In the genomic region with DNA sequence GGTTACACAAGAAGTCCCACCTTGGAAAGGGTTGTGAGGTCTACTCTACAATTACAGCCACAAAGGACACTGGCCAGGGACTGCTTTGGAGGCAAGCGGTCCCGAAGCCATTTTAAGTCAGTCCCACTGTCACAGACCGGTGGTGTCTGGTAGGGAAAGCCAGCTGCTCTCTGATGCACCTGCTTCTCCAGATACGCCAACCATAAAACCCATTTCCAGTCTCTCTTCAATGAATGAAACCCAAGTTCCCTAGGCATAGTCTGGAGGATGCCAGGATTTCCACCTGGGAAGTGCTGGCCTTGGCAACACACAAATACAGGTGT, we compare ENCODE assay signal across 12 cellular contexts. TPM values are rescaled to one million over a fixed set of nuclear protein-coding genes. Genes with fewer than 3 reads are reported as not detected.
DNase-seq lines count a peak whose midpoint lies in the region; ATAC-seq and TF ChIP-seq lines count a peak whose summit lies in the region.
"Had no signal": no experiment of that assay in that cellular context is flagged by ENCODE, and none has a peak within 500 bp of the region (broad histone marks: within the 10 kb centered on the region; RNA-seq: fewer than 3 reads in every experiment).

No MANE protein-coding gene starts in this region.

- H3K9me3 ChIP-seq in right lobe of liver (no peaks in the 10 kb centered on the region), stomach smooth muscle (ENCODE audit: control insufficient read depth in 2 of 2, low read length in 2 of 2) (no peaks in the 10 kb centered on the region)
- H3K9me3 ChIP-seq: upper lobe of right lung had no signal

- no peaks in the 10 kb centered on the region for H3K9me3 Mint-ChIP-seq in activated CD4-positive, alpha-beta T cell treated with anti-CD3 and anti-CD28 coated beads for 36 hours (ENCODE audit: low read depth)
- H3K9me3 Mint-ChIP-seq in T-cell = no peaks in the 10 kb centered on the region
- H3K9me3 Mint-ChIP-seq: neural crest cell had no signal

- H3K4me3 ChIP-seq in right lobe of liver (no peak overlapping the region), stomach smooth muscle (ENCODE audit: low read length in 2 of 2) (no peak overlapping the region)
- H3K4me3 ChIP-seq: upper lobe of right lung had no signal

- no CpG with 5 or more reads among the region's 4 CpGs for WGBS in right lobe of liver (ENCODE audit: insufficient coverage, low coverage, low lambda C conversion rate, missing lambda C conversion rate)

- CTCF ChIA-PET in activated CD4-positive, alpha-beta T cell treated with anti-CD3 and anti-CD28 coated beads for 36 hours (lab: Charles Lee) = interaction anchor here (1.0 kb wide), 1 partner anchor 32 kb away, joined by 3 read pairs; a partner anchor contains a TSS
- CTCF ChIA-PET in T-cell (lab: Charles Lee) = no interaction called here

- TF ChIP-seq POLR2A in right lobe of liver (IDR thresholded peaks at IDR 0.05) = no peak

- H3K4me1 ChIP-seq in right lobe of liver = peaks cover 0 to 31% (median 1%) of the 10 kb centered on the region in 4 donors
- peaks cover 37% of the 10 kb centered on the region for H3K4me1 ChIP-seq in stomach smooth muscle (ENCODE audit: control insufficient read depth, insufficient read depth, low read length)

- H3K27me3 ChIP-seq in right lobe of liver (no peaks in the 10 kb centered on the region), stomach smooth muscle (ENCODE audit: control insufficient read depth in 1 of 2, insufficient read depth in 2 of 2, low read length in 2 of 2) (peaks cover 8 to 16% of the 10 kb centered on the region in 2 donors)
- H3K27me3 ChIP-seq: upper lobe of right lung had no signal

- DNase-seq in activated CD4-positive, alpha-beta T cell treated with anti-CD3 and anti-CD28 coated beads for 36 hours = no peak
- DNase-seq in activated CD4-positive, alpha-beta T cell treated with anti-CD3 and anti-CD28 coated beads for 1 hour = no peak
- DNase-seq in T-cell = no peak
- DNase-seq in right lobe of liver = no peak
- no peak for DNase-seq in NCI-H510A (lab: John Stamatoyannopoulos, UW)
- no peak for DNase-seq in activated gamma-delta T cell (lab: John Stamatoyannopoulos, UW)
- DNase-seq: stimulated activated CD4-positive, alpha-beta T cell treated with anti-CD3 and anti-CD28 coated beads, Interleukin-4, amount 100 ng/mL, for 24 hours; upper lobe of right lung had no signal

- no peak for ATAC-seq in activated CD4-positive, alpha-beta T cell treated with anti-CD3 and anti-CD28 coated beads for 36 hours
- no peak for ATAC-seq in T-cell (replicated peaks in 1 of 4)
- ATAC-seq in right lobe of liver = peak in 1 of 4 donors; percentile 8
- ATAC-seq in GM18861 (IDR thresholded peaks at IDR 0.05; ENCODE audit: unreplicated experiment) = no peak

- H3K36me3 ChIP-seq in right lobe of liver = no peaks in the 10 kb centered on the region
- H3K36me3 ChIP-seq in stomach smooth muscle (ENCODE audit: control insufficient read depth in 2 of 2, insufficient read depth in 2 of 2, low read length in 2 of 2) = no peaks in the 10 kb centered on the region
- H3K36me3 ChIP-seq: upper lobe of right lung had no signal

- peaks cover 7% of the 10 kb centered on the region for H3K36me3 Mint-ChIP-seq in activated CD4-positive, alpha-beta T cell treated with anti-CD3 and anti-CD28 coated beads for 36 hours (ENCODE audit: low read depth)
- peaks cover 14% of the 10 kb centered on the region for H3K36me3 Mint-ChIP-seq in T-cell

- H3K4me1 Mint-ChIP-seq in activated CD4-positive, alpha-beta T cell treated with anti-CD3 and anti-CD28 coated beads for 36 hours = peaks cover 45% of the 10 kb centered on the region
- peaks cover 58 to 81% (median 70%) of the 10 kb centered on the region in 3 donors for H3K4me1 Mint-ChIP-seq in T-cell

- POLR2A ChIA-PET in activated CD4-positive, alpha-beta T cell treated with anti-CD3 and anti-CD28 coated beads for 36 hours (lab: Charles Lee) = no interaction called here
- POLR2A ChIA-PET in T-cell (lab: Charles Lee) = no interaction called here

- no peaks in the 10 kb centered on the region for H3K27me3 Mint-ChIP-seq in activated CD4-positive, alpha-beta T cell treated with anti-CD3 and anti-CD28 coated beads for 36 hours
- no peaks in the 10 kb centered on the region for H3K27me3 Mint-ChIP-seq in T-cell

- intact Hi-C loops in activated CD4-positive, alpha-beta T cell treated with anti-CD3 and anti-CD28 coated beads for 36 hours (cut with DNase I, micrococcal nuclease) = no loop called here
- intact Hi-C loops in right lobe of liver (cut with DNase I) = no loop called here

- no peak overlapping the region for H3K9ac ChIP-seq in stomach smooth muscle (ENCODE audit: low read length in 2 of 2)
- H3K9ac ChIP-seq: KMS-11 had no signal

- H3K4me3 Mint-ChIP-seq in activated CD4-positive, alpha-beta T cell treated with anti-CD3 and anti-CD28 coated beads for 36 hours = no peak overlapping the region
- no peak overlapping the region for H3K4me3 Mint-ChIP-seq in T-cell
- H3K4me3 Mint-ChIP-seq: neural crest cell had no signal

- H3K27ac Mint-ChIP-seq in activated CD4-positive, alpha-beta T cell treated with anti-CD3 and anti-CD28 coated beads for 36 hours = peak overlapping the region; percentile 59
- peak overlapping the region; percentile 64 to 66 for H3K27ac Mint-ChIP-seq in T-cell

- H3K27ac ChIP-seq in right lobe of liver (peak overlapping the region in 2 of 3 donors; percentile 10 to 29), stomach smooth muscle (ENCODE audit: low read length) (peak overlapping the region; percentile 6)
- H3K27ac ChIP-seq: KMS-11 had no signal

- no peak for TF ChIP-seq CTCF in right lobe of liver (IDR thresholded peaks at IDR 0.05)

RNA-seq across cellular contexts. Expression of a gene that starts 32.6 kb away (rescaled TPM):
- total RNA-seq in activated CD4-positive, alpha-beta T cell treated with anti-CD3 and anti-CD28 coated beads for 36 hours = 10 to 100 TPM; 27.3 to 34.2 TPM
- total RNA-seq in T-cell = 10 to 100 TPM; 55.6 to 92.3 (median 77.8) TPM
- total RNA-seq in right lobe of liver = 10 to 100 TPM in 1 of 6 experiments, 1 to 10 TPM in 5; 3.7 to 11.6 (median 5.0) TPM

RNA-seq across cellular contexts. Expression of a gene that starts 51.0 kb away (rescaled TPM):
- total RNA-seq in activated CD4-positive, alpha-beta T cell treated with anti-CD3 and anti-CD28 coated beads for 36 hours = 10 to 100 TPM; 37.9 to 44.1 TPM
- total RNA-seq in T-cell (10 to 100 TPM; 15.4 to 24.2 (median 16.0) TPM), right lobe of liver (10 to 100 TPM; 31.4 to 48.5 (median 40.2) TPM)
